ENCODE assay signal across 8 cellular contexts in the genomic region with DNA sequence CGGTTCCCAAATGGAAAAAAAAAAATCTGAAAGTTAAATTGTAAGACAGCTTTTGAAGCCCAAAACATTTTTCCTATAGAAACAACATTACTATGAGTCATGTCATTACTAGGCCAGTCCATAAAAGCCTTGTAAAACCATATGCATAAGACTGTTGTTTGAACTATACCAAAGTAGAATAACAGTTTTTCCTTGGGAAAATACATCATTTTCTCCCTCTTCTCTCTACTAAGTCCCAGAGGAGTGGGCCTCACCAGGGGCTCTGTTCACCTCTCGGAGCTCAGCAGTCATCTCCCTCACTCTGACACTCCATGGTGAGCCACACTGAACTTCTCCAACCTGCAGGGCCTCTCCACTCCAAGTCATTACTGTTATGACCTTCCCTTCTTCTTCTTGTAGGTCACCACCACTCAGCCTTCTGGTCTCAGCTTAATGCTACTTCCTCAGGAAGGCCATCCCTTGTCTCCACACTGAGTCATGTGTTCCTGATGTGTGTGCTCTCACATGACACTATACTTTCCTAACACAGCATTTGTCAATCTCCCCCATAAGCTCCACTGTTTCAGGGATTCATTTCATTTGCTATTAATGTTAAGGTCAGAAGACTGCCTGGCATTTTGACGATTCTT. TPM values are rescaled to one million over a fixed set of nuclear protein-coding genes. Genes with fewer than 3 reads are reported as not detected.
A peak's percentile ranks its signal among the peaks of the same experiment; 100 is the strongest.
DNase-seq lines count a peak whose midpoint lies in the region; ATAC-seq and TF ChIP-seq lines count a peak whose summit lies in the region.

No MANE protein-coding gene starts in this region.

- H3K4me2 ChIP-seq in neuronal stem cell (ENCODE audit: insufficient read depth, low read length, poor library complexity, severe bottlenecking) = no peak overlapping the region

- peaks cover 20% of the 10 kb centered on the region for H3K4me1 Mint-ChIP-seq in mesothelial cell of epicardium

- intact Hi-C loops in body of pancreas (cut with DNase I) = no loop called here

- TF ChIP-seq CTCF in body of pancreas (IDR thresholded peaks at IDR 0.05) (no peak), mesothelial cell of epicardium (IDR thresholded peaks at IDR 0.05; ENCODE audit: unreplicated experiment) (no peak)

- no peak overlapping the region for H3K14ac ChIP-seq in neuronal stem cell (ENCODE audit: low read length)

- no peak overlapping the region for H2AFZ ChIP-seq in neuronal stem cell (ENCODE audit: low read length)

- H3K4me1 ChIP-seq in body of pancreas (peaks cover 14% of the 10 kb centered on the region), neuronal stem cell (ENCODE audit: control insufficient read depth in 2 of 2, insufficient read depth in 1 of 2, low read depth in 1 of 2, low read length in 2 of 2) (no peaks in the 10 kb centered on the region)

- H3K9ac ChIP-seq in neuronal stem cell (ENCODE audit: low read depth, low read length, poor library complexity) = no peak overlapping the region

- H3K4me3 ChIP-seq in body of pancreas = no peak overlapping the region
- no peak overlapping the region for H3K4me3 ChIP-seq in neuronal stem cell (ENCODE audit: low read length in 2 of 2)

- H3K18ac ChIP-seq in neuronal stem cell (ENCODE audit: low read length) = no peak overlapping the region

- no peak overlapping the region for H4K8ac ChIP-seq in neuronal stem cell (ENCODE audit: low read depth, low read length)

- H2AK5ac ChIP-seq in neuronal stem cell (ENCODE audit: low read depth, low read length) = no peak overlapping the region

- H3K4ac ChIP-seq in neuronal stem cell (ENCODE audit: low read length) = no peak overlapping the region

- peaks cover 9% of the 10 kb centered on the region for H3K36me3 Mint-ChIP-seq in mesothelial cell of epicardium

- H3K23ac ChIP-seq in neuronal stem cell (ENCODE audit: low read depth, low read length, poor library complexity) = no peak overlapping the region

- H3K9me3 Mint-ChIP-seq in mesothelial cell of epicardium = peaks cover 24% of the 10 kb centered on the region

- H2BK5ac ChIP-seq in neuronal stem cell (ENCODE audit: low read length) = no peak overlapping the region

- H3K27ac ChIP-seq in body of pancreas (peak overlapping the region in 1 of 4 donors; percentile 51), neuronal stem cell (replicated peaks; ENCODE audit: low read length) (no peak overlapping the region)

- TF ChIP-seq POLR2A in body of pancreas (IDR thresholded peaks at IDR 0.05) = peak in 1 of 3 donors; percentile 57

- H3K36me3 ChIP-seq in body of pancreas (replicated peaks in 1 of 2; ENCODE audit: insufficient read depth in 1 of 2, low read depth in 2 of 2) (no peaks in the 10 kb centered on the region), neuronal stem cell (replicated peaks in 1 of 2; ENCODE audit: control insufficient read depth in 2 of 2, insufficient read depth in 2 of 2, low read length in 2 of 2) (no peaks in the 10 kb centered on the region)

- H3K4me3 Mint-ChIP-seq in mesothelial cell of epicardium = no peak overlapping the region

- H2BK15ac ChIP-seq in neuronal stem cell (ENCODE audit: low read length) = no peak overlapping the region

- H3K9me3 ChIP-seq in body of pancreas = no peaks in the 10 kb centered on the region
- H3K9me3 ChIP-seq in neuronal stem cell (replicated peaks in 1 of 2; ENCODE audit: control insufficient read depth in 2 of 2, insufficient read depth in 1 of 2, low read depth in 1 of 2, low read length in 2 of 2) = peaks cover 2 to 10% of the 10 kb centered on the region in 2 donors

- H3K79me1 ChIP-seq in neuronal stem cell (ENCODE audit: low read depth, low read length) = no peaks in the 10 kb centered on the region

- DNase-seq in CD1c-positive myeloid dendritic cell (ENCODE audit: extremely low spot score) (peak; percentile 89), M059J (ENCODE audit: low read depth) (peak; percentile 36), body of pancreas (peak in 1 of 4 donors; percentile 64), mesothelial cell of epicardium (ENCODE audit: low spot score in 2 of 2, unreplicated experiment in 2 of 2) (no peak), KG1 (lab: John Stamatoyannopoulos, UW) (no peak), neuronal stem cell (ENCODE audit: low spot score) (no peak)

- H2BK120ac ChIP-seq in neuronal stem cell (ENCODE audit: low read depth, low read length) = no peak overlapping the region

- WGBS in body of pancreas, 2 donors = 69 to 79% methylated on average over 3 of the region's 3 CpGs
- WGBS in neuronal stem cell (ENCODE audit: extremely low coverage in 2 of 2, insufficient read length in 2 of 2, insufficient replicate concordance in 1 of 2), 2 donors = no CpG with 5 or more reads among the region's 3 CpGs

- H3K27me3 Mint-ChIP-seq in mesothelial cell of epicardium (ENCODE audit: low read depth) = no peaks in the 10 kb centered on the region

- H2BK12ac ChIP-seq in neuronal stem cell (ENCODE audit: low read length) = no peak overlapping the region

- H3K27me3 ChIP-seq in body of pancreas (no peaks in the 10 kb centered on the region), neuronal stem cell (ENCODE audit: control insufficient read depth in 3 of 3, insufficient read depth in 3 of 3, low read depth in 1 of 3, low read length in 3 of 3) (no peaks in the 10 kb centered on the region)

- peak overlapping the region; percentile 70 for H3K27ac Mint-ChIP-seq in mesothelial cell of epicardium

- no peak overlapping the region for H4K91ac ChIP-seq in neuronal stem cell (ENCODE audit: low read depth, low read length, poor library complexity)

- peak; percentile 35 for ATAC-seq in body of pancreas
- no peak for ATAC-seq in HG03342 (IDR thresholded peaks at IDR 0.05; ENCODE audit: unreplicated experiment)
- no peak for ATAC-seq in HG02571 (IDR thresholded peaks at IDR 0.05; ENCODE audit: unreplicated experiment)

RNA-seq across cellular contexts. Expression of a gene that starts 32.5 kb away (rescaled TPM):
- 2.5 and 3.4 TPM in 2 replicates for total RNA-seq in M059J (2014; rRNA removed; shearing (Covaris generic))
- total RNA-seq in body of pancreas (1 to 10 TPM; 2.6 to 2.9 TPM), mesothelial cell of epicardium (5.3 to 6.6 TPM (median 6.0 TPM) in 3 replicates)
- polyA plus RNA-seq in neuronal stem cell (2013, experiment 1 of 2) = 5.4 TPM
- 5.6 TPM for polyA plus RNA-seq in neuronal stem cell (2013, experiment 2 of 2)

Comparison
In these comparisons a context has a peak if more than half of its experiments do, and no peak if none do; other contexts are left out.
1. DNase-seq: peak in CD1c-positive myeloid dendritic cell (single experiment) and M059J (single experiment); none in mesothelial cell of epicardium (0 of 2), KG1 (single experiment) and neuronal stem cell (single experiment).